In the genomic region with DNA sequence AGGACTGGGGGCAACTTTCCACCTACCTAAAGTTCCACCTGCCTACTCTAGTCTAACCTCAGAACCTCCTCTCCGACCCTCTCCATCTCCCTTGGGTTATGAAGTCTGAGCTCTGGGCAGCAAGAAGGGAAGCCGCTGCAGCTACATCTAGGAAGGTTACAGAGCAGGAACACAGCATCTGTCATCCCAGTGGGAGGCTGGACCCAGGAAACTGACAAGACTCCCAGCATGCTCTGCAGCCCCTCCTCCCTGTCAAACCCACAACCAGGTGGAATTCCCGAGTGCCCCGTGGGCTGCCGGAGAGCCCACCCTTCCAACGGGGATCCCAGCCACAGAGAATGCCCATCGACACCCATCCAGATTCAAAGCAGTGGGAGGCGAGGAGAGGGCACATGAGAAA, we compare ENCODE assay signal across 12 cellular contexts. TPM values are rescaled to one million over a fixed set of nuclear protein-coding genes. Genes with fewer than 3 reads are reported as not detected.
A peak's percentile ranks its signal among the peaks of the same experiment; 100 is the strongest.
DNase-seq lines count a peak whose midpoint lies in the region; ATAC-seq, FAIRE-seq and TF ChIP-seq lines count a peak whose summit lies in the region.
"Had no signal": no experiment of that assay in that cellular context is flagged by ENCODE, and none has a peak within 500 bp of the region (broad histone marks: within the 10 kb centered on the region; RNA-seq: fewer than 3 reads in every experiment).

No MANE protein-coding gene starts in this region.

- TF ChIP-seq CTCF in HL-60 (IDR thresholded peaks at IDR 0.05; ENCODE audit: insufficient read depth, low read length), result no peak
- no peak for TF ChIP-seq CTCF in pancreas (IDR thresholded peaks at IDR 0.05)

- peak overlapping the region; percentile 81 for H3K4me3 Mint-ChIP-seq in T-helper 2 cell treated with Interferon-gamma antibody and Interleukin-4, amounts not matched to agents 5 μg/mL and 100 μg/mL, for 36 hours
- H3K4me3 Mint-ChIP-seq in activated T-helper 2 cell treated with anti-CD3 and anti-CD28 coated beads, Interferon-gamma antibody, Interleukin-2, Interleukin-4, amounts not matched to agents 10 μg/mL and 5 μg/mL and 100 μg/mL, durations not matched to agents 14 hours and 24 hours and 36 hours (ENCODE audit: low read depth), result peak overlapping the region; percentile 45

- no peak for FAIRE-seq in pancreas (lab: Jason Lieb, UNC)
- FAIRE-seq: GM19239, keratinocyte had no signal

- no peaks in the 10 kb centered on the region for H3K36me3 Mint-ChIP-seq in T-helper 2 cell treated with Interferon-gamma antibody and Interleukin-4, amounts not matched to agents 5 μg/mL and 100 μg/mL, for 36 hours (ENCODE audit: low read depth)
- H3K36me3 Mint-ChIP-seq in activated T-helper 2 cell treated with anti-CD3 and anti-CD28 coated beads, Interferon-gamma antibody, Interleukin-2, Interleukin-4, amounts not matched to agents 10 μg/mL and 5 μg/mL and 100 μg/mL, durations not matched to agents 14 hours and 24 hours and 36 hours (ENCODE audit: low read depth), result peaks cover 4% of the 10 kb centered on the region

- no peak for DNase-seq in T-helper 2 cell treated with Interferon-gamma antibody and Interleukin-4, amounts not matched to agents 5 μg/mL and 100 μg/mL, for 36 hours (ENCODE audit: low spot score)
- DNase-seq in T-helper 2 cell, result no peak
- DNase-seq in HL-60 (ENCODE audit: low read depth in 1 of 2, low spot score in 1 of 2), result no peak
- DNase-seq in activated T-helper 2 cell treated with anti-CD3 and anti-CD28 coated beads, Interferon-gamma antibody, Interleukin-2, Interleukin-4, amounts not matched to agents 10 μg/mL and 5 μg/mL and 100 μg/mL, durations not matched to agents 14 hours and 24 hours and 36 hours (ENCODE audit: low spot score), result no peak
- DNase-seq in pancreas, result peak in 2 of 6 donors; percentile 41 to 53
- no peak for DNase-seq in OCI-M2 (lab: John Stamatoyannopoulos, UW; ENCODE audit: unreplicated experiment)
- no peak for DNase-seq in stimulated activated CD4-positive, alpha-beta T cell treated with anti-CD3 and anti-CD28 coated beads, Interleukin-4, amount 100 ng/mL, for 24 hours
- DNase-seq: esophagus squamous epithelium had no signal

- peaks cover 29% of the 10 kb centered on the region for H3K27me3 Mint-ChIP-seq in T-helper 2 cell treated with Interferon-gamma antibody and Interleukin-4, amounts not matched to agents 5 μg/mL and 100 μg/mL, for 36 hours (ENCODE audit: low read depth)
- H3K27me3 Mint-ChIP-seq in activated T-helper 2 cell treated with anti-CD3 and anti-CD28 coated beads, Interferon-gamma antibody, Interleukin-2, Interleukin-4, amounts not matched to agents 10 μg/mL and 5 μg/mL and 100 μg/mL, durations not matched to agents 14 hours and 24 hours and 36 hours (ENCODE audit: low read depth), result peaks cover 17% of the 10 kb centered on the region

- peaks cover 19 to 44% (median 20%) of the 10 kb centered on the region in 3 donors for H3K4me1 ChIP-seq in pancreas

- no peaks in the 10 kb centered on the region for H3K9me3 Mint-ChIP-seq in T-helper 2 cell treated with Interferon-gamma antibody and Interleukin-4, amounts not matched to agents 5 μg/mL and 100 μg/mL, for 36 hours
- H3K9me3 Mint-ChIP-seq in activated T-helper 2 cell treated with anti-CD3 and anti-CD28 coated beads, Interferon-gamma antibody, Interleukin-2, Interleukin-4, amounts not matched to agents 10 μg/mL and 5 μg/mL and 100 μg/mL, durations not matched to agents 14 hours and 24 hours and 36 hours, result no peaks in the 10 kb centered on the region

- H3K36me3 ChIP-seq in pancreas, result no peaks in the 10 kb centered on the region
- H3K36me3 ChIP-seq: esophagus squamous epithelium had no signal

- peaks cover 17% of the 10 kb centered on the region for H3K4me1 Mint-ChIP-seq in T-helper 2 cell treated with Interferon-gamma antibody and Interleukin-4, amounts not matched to agents 5 μg/mL and 100 μg/mL, for 36 hours (ENCODE audit: low read depth)
- peaks cover 21% of the 10 kb centered on the region for H3K4me1 Mint-ChIP-seq in activated T-helper 2 cell treated with anti-CD3 and anti-CD28 coated beads, Interferon-gamma antibody, Interleukin-2, Interleukin-4, amounts not matched to agents 10 μg/mL and 5 μg/mL and 100 μg/mL, durations not matched to agents 14 hours and 24 hours and 36 hours (ENCODE audit: low read depth)

- intact Hi-C loops in activated T-helper 2 cell treated with anti-CD3 and anti-CD28 coated beads, Interferon-gamma antibody, Interleukin-2, Interleukin-4, amounts not matched to agents 10 μg/mL and 5 μg/mL and 100 μg/mL, durations not matched to agents 14 hours and 24 hours and 36 hours (cut with micrococcal nuclease), result no loop called here
- intact Hi-C loops in pancreas (cut with DNase I), result no loop called here

- H3K9me3 ChIP-seq in pancreas, result no peaks in the 10 kb centered on the region
- H3K9me3 ChIP-seq: esophagus squamous epithelium, neutrophil had no signal

- peak overlapping the region; percentile 99 for H3K4me3 ChIP-seq in HL-60 (replicated peaks; ENCODE audit: insufficient read depth, low read length)
- H3K4me3 ChIP-seq in pancreas, result peak overlapping the region in 2 of 4 donors; percentile 90 to 91

- WGBS in pancreas, 2 donors, result 9 to 18% methylated on average over 8 of the region's 8 CpGs

- no peak overlapping the region for H3K27ac Mint-ChIP-seq in T-helper 2 cell treated with Interferon-gamma antibody and Interleukin-4, amounts not matched to agents 5 μg/mL and 100 μg/mL, for 36 hours
- H3K27ac Mint-ChIP-seq in activated T-helper 2 cell treated with anti-CD3 and anti-CD28 coated beads, Interferon-gamma antibody, Interleukin-2, Interleukin-4, amounts not matched to agents 10 μg/mL and 5 μg/mL and 100 μg/mL, durations not matched to agents 14 hours and 24 hours and 36 hours, result no peak overlapping the region

- ATAC-seq in pancreas, result peak in 3 of 4 donors; percentile 28 to 42 (median 39)
- no peak for ATAC-seq in GM19467 (IDR thresholded peaks at IDR 0.05; ENCODE audit: unreplicated experiment)

- H3K27me3 ChIP-seq in HL-60 (ENCODE audit: insufficient read depth, poor library complexity, severe bottlenecking), result no peaks in the 10 kb centered on the region
- H3K27me3 ChIP-seq in pancreas, result no peaks in the 10 kb centered on the region

- H3K27ac ChIP-seq in HL-60 (replicated peaks), result peak overlapping the region; percentile 83
- H3K27ac ChIP-seq in pancreas, result peak overlapping the region in 3 of 4 donors; percentile 6 to 95 (median 72)
- H3K27ac ChIP-seq: esophagus squamous epithelium, neutrophil had no signal

RNA-seq across cellular contexts. Expression of gene TESC, which starts 2.1 kb away (rescaled TPM):
- total RNA-seq in activated T-helper 2 cell treated with anti-CD3 and anti-CD28 coated beads, Interferon-gamma antibody, Interleukin-2, Interleukin-4, amounts not matched to agents 10 μg/mL and 5 μg/mL and 100 μg/mL, durations not matched to agents 14 hours and 24 hours and 36 hours, result 72.5 and 73.5 TPM in 2 replicates
- 10 to 100 TPM; 50.3 to 83.2 (median 62.1) TPM for total RNA-seq in pancreas
- polyA plus RNA-seq in pancreas, result 10 to 100 TPM; 59.0 to 64.7 TPM
